8 cellular contexts compared by ENCODE assay signal in the genomic region with DNA sequence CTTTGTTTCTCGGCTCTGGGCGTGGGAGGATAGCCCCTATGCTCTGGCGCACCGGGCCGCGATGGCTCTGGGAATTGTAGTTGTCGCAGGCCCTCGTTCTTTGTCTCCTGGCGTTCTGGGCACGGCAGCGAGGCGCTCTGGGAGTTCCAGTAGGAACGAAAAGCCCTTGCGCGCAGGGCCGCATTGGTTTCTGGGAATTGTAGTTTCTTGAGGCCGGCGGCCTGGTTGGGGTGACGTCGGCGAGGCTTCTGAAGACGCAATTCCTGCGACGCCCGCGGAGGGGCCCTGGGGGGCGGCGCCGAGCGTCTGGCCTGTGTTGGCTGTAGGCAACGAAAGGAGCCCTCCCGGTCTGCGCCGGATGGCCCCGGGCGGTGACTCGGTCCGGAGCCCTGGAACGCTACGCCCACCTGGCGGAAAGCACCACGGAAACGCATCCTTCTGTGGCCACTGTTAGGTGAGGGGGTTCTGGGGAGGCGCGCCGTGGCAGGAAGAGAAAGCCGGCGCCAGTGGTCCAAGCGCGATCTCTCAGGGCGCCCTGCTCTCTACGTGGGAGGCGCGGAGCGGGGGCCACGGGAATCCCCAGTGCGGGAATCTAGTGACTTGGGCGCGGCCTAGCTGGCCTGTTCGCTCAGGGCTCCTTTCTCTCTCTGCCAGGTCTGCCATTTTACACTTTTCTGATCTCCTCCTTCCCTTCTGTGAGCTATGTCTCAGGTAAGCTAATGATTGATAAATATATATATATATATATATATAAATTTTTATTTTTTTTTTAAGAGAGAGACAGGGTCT. TPM values are rescaled to one million over a fixed set of nuclear protein-coding genes. Genes with fewer than 3 reads are reported as not detected.
DNase-seq lines count a peak whose midpoint lies in the region; ATAC-seq and TF ChIP-seq lines count a peak whose summit lies in the region.

A gene (plus strand): TSS at position 305 of the 789 bp plus-strand sequence. CDS start 398 bp downstream, at position 703.

- H3K4me1 Mint-ChIP-seq in activated T-helper 17 cell treated with anti-CD3 and anti-CD28 coated beads, Interleukin-2, amount 50 U/mL, for 72 hours = no peaks in the 10 kb centered on the region
- peaks cover 4 to 7% of the 10 kb centered on the region in 2 donors for H3K4me1 Mint-ChIP-seq in natural killer cell

- H3K27ac Mint-ChIP-seq in activated T-helper 17 cell treated with anti-CD3 and anti-CD28 coated beads, Interleukin-2, amount 50 U/mL, for 72 hours = no peak within 1 kb of the TSS
- no peak within 1 kb of the TSS for H3K27ac Mint-ChIP-seq in natural killer cell

- H3K36me3 Mint-ChIP-seq in activated T-helper 17 cell treated with anti-CD3 and anti-CD28 coated beads, Interleukin-2, amount 50 U/mL, for 72 hours (ENCODE audit: low read depth) = peaks cover 45% of the 10 kb centered on the region
- H3K36me3 Mint-ChIP-seq in natural killer cell = peaks cover 45% of the 10 kb centered on the region

- no peak within 1 kb of the TSS for H3K4me3 Mint-ChIP-seq in activated T-helper 17 cell treated with anti-CD3 and anti-CD28 coated beads, Interleukin-2, amount 50 U/mL, for 72 hours
- H3K4me3 Mint-ChIP-seq in natural killer cell = no peak within 1 kb of the TSS

- DNase-seq in DMS53 treated with DMSO at 0.1 percent for 48 hours (lab: John Stamatoyannopoulos, UW; ENCODE audit: unreplicated experiment) (peak; percentile 97), HuH-7 (ENCODE audit: low spot score) (peak; percentile 55), fibroblast of peridontal ligament (ENCODE audit: extremely low read depth) (peak; percentile 97), natural killer cell (peak; percentile 95)
- DNase-seq in stimulated activated naive CD4-positive, alpha-beta T cell treated with Interleukin-2 at 50 U/mL for 16 hours (lab: John Stamatoyannopoulos, UW) = peak; percentile 95

- no peak for TF ChIP-seq CTCF in natural killer cell (IDR thresholded peaks at IDR 0.05)

- no peaks in the 10 kb centered on the region for H3K27me3 Mint-ChIP-seq in activated T-helper 17 cell treated with anti-CD3 and anti-CD28 coated beads, Interleukin-2, amount 50 U/mL, for 72 hours
- peaks cover 0 to 2% of the 10 kb centered on the region in 2 donors for H3K27me3 Mint-ChIP-seq in natural killer cell (ENCODE audit: low read depth in 2 of 2)

- peak; percentile 74 for ATAC-seq in GM21515 (IDR thresholded peaks at IDR 0.05; ENCODE audit: unreplicated experiment)
- ATAC-seq in activated T-helper 17 cell treated with anti-CD3 and anti-CD28 coated beads, Interleukin-2, amount 50 U/mL, for 72 hours (replicated peaks) = peak; percentile 74
- ATAC-seq in natural killer cell = peak; percentile 63 to 84 (median 65)

- intact Hi-C loops in natural killer cell (cut with micrococcal nuclease) = loop anchor here (1.0 kb wide), 7 partner anchors 44 to 194 kb away; a partner anchor contains a TSS

- peaks cover 28% of the 10 kb centered on the region for H3K9me3 Mint-ChIP-seq in activated T-helper 17 cell treated with anti-CD3 and anti-CD28 coated beads, Interleukin-2, amount 50 U/mL, for 72 hours
- peaks cover 11 to 18% of the 10 kb centered on the region in 2 donors for H3K9me3 Mint-ChIP-seq in natural killer cell

TF ChIP-seq in PFSK-1, 5 proteins besides CTCF, POLR2A, EP300 and RAD21:
- TF ChIP-seq, protein P1, sequence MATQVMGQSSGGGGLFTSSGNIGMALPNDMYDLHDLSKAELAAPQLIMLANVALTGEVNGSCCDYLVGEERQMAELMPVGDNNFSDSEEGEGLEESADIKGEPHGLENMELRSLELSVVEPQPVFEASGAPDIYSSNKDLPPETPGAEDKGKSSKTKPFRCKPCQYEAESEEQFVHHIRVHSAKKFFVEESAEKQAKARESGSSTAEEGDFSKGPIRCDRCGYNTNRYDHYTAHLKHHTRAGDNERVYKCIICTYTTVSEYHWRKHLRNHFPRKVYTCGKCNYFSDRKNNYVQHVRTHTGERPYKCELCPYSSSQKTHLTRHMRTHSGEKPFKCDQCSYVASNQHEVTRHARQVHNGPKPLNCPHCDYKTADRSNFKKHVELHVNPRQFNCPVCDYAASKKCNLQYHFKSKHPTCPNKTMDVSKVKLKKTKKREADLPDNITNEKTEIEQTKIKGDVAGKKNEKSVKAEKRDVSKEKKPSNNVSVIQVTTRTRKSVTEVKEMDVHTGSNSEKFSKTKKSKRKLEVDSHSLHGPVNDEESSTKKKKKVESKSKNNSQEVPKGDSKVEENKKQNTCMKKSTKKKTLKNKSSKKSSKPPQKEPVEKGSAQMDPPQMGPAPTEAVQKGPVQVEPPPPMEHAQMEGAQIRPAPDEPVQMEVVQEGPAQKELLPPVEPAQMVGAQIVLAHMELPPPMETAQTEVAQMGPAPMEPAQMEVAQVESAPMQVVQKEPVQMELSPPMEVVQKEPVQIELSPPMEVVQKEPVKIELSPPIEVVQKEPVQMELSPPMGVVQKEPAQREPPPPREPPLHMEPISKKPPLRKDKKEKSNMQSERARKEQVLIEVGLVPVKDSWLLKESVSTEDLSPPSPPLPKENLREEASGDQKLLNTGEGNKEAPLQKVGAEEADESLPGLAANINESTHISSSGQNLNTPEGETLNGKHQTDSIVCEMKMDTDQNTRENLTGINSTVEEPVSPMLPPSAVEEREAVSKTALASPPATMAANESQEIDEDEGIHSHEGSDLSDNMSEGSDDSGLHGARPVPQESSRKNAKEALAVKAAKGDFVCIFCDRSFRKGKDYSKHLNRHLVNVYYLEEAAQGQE (IDR thresholded peaks at IDR 0.05; ENCODE audit: insufficient read depth in 1 of 2, low read depth in 2 of 2, low read length in 2 of 2) = no peak
- TF ChIP-seq TAF1 (IDR thresholded peaks at IDR 0.05; ENCODE audit: borderline replicate concordance, insufficient read depth, low read length) = peak; percentile 9; the same call in 1 of the 2 replicates
- TF ChIP-seq SIN3A (IDR thresholded peaks at IDR 0.05; ENCODE audit: borderline replicate concordance, insufficient read depth, low read length) = no peak
- TF ChIP-seq POLR2AphosphoS5 (IDR thresholded peaks at IDR 0.05; ENCODE audit: low read depth, low read length) = peak; percentile 30; the same call in 1 of the 2 replicates
- peak; percentile 40 for TF ChIP-seq FOXP2 (optimal IDR thresholded peaks at IDR 0.05; ENCODE audit: borderline replicate concordance, extremely low read depth, extremely low read length, insufficient read depth)

RNA-seq across cellular contexts. Expression of the gene that starts here (rescaled TPM):
- polyA plus RNA-seq in PFSK-1 (2012; ENCODE audit: insufficient read length, low read depth) = 5.3 TPM
- 10 to 100 TPM in 1 of 2 donors, 1 to 10 TPM in 1; 8.9 to 14.5 TPM for total RNA-seq in activated T-helper 17 cell treated with anti-CD3 and anti-CD28 coated beads, Interleukin-2, amount 50 U/mL, for 72 hours
- total RNA-seq in natural killer cell = 10 to 100 TPM in 1 of 3 donors, 1 to 10 TPM in 2; 8.8 to 15.4 (median 9.9) TPM

Comparison
In these comparisons a context has a peak if more than half of its experiments do, and no peak if none do; other contexts are left out.
1. Peak in every context shown above with its lines: DNase-seq and ATAC-seq.